20 cellular contexts compared by ENCODE assay signal in the genomic region with DNA sequence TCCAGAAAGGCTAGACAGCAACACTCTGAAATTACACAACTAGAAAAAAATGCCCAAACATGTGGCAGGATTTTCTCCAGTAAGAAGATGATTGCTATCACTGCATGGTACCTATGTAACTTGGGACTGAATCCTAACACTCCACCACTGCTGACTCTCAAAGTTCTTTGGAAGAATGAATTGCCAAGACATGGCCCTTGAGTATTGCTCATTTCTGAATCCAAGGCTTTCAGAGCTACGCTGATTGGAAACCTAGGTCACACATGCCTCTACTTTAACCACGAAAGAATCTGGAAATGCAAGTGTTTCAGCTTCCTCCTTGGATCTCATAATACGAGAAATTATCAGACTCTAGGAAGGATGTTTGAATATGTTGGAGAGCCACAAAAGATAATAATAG.
DNase-seq lines count a peak whose midpoint lies in the region; ATAC-seq and TF ChIP-seq lines count a peak whose summit lies in the region.
"Had no signal": no experiment of that assay in that cellular context is flagged by ENCODE, and none has a peak within 500 bp of the region (broad histone marks: within the 10 kb centered on the region; RNA-seq: fewer than 3 reads in every experiment).

No MANE protein-coding gene starts in this region.

- CTCF ChIA-PET in activated CD8-positive, alpha-beta T cell treated with anti-CD3 and anti-CD28 coated beads, Interleukin-2, amount 10 ng/mL, durations not matched to agents 7 days and 5 days (lab: Charles Lee) = no interaction called here

- H3K4me1 Mint-ChIP-seq in activated CD8-positive, alpha-beta T cell treated with anti-CD3 and anti-CD28 coated beads, Interleukin-2, amount 10 ng/mL, durations not matched to agents 7 days and 5 days (ENCODE audit: low read depth) = peaks cover 3% of the 10 kb centered on the region
- peaks cover 9% of the 10 kb centered on the region for H3K4me1 Mint-ChIP-seq in stimulated activated memory B cell treated with anti-CD40 and anti-IgM and Interleukin-4, amounts not matched to agents 10 μg/mL and 1 μg/mL and 100 μg/mL, for 72 hours
- H3K4me1 Mint-ChIP-seq: GM23338 had no signal

- H3K4me3 Mint-ChIP-seq in activated CD8-positive, alpha-beta T cell treated with anti-CD3 and anti-CD28 coated beads, Interleukin-2, amount 10 ng/mL, durations not matched to agents 7 days and 5 days = no peak overlapping the region
- no peak overlapping the region for H3K4me3 Mint-ChIP-seq in stimulated activated memory B cell treated with anti-CD40 and anti-IgM and Interleukin-4, amounts not matched to agents 10 μg/mL and 1 μg/mL and 100 μg/mL, for 72 hours
- H3K4me3 Mint-ChIP-seq: CD8-positive, alpha-beta memory T cell; GM23338 had no signal

- H3K9me3 ChIP-seq in left ventricle myocardium inferior (replicated peaks) = no peaks in the 10 kb centered on the region
- H3K9me3 ChIP-seq: HAP-1 had no signal

- H3K36me3 ChIP-seq in left ventricle myocardium inferior = no peaks in the 10 kb centered on the region
- H3K36me3 ChIP-seq: HAP-1 had no signal

- no peaks in the 10 kb centered on the region for H3K9me3 Mint-ChIP-seq in activated CD8-positive, alpha-beta T cell treated with anti-CD3 and anti-CD28 coated beads, Interleukin-2, amount 10 ng/mL, durations not matched to agents 7 days and 5 days (ENCODE audit: insufficient read depth)
- H3K9me3 Mint-ChIP-seq in stimulated activated memory B cell treated with anti-CD40 and anti-IgM and Interleukin-4, amounts not matched to agents 10 μg/mL and 1 μg/mL and 100 μg/mL, for 72 hours = no peaks in the 10 kb centered on the region
- H3K9me3 Mint-ChIP-seq: GM23338 had no signal

- DNase-seq in Right ventricle myocardium superior = no peak
- DNase-seq in cardiac septum (ENCODE audit: low spot score) = no peak
- DNase-seq in left ventricle myocardium inferior = no peak
- DNase-seq in sciatic nerve (ENCODE audit: low spot score) = no peak
- no peak for DNase-seq in anterior cingulate cortex (lab: John Stamatoyannopoulos, UW)
- no peak for DNase-seq in activated CD8-positive, alpha-beta T cell treated with anti-CD3 and anti-CD28 coated beads, Interleukin-2, amount 10 ng/mL, durations not matched to agents 7 days and 5 days
- DNase-seq: AML-193; Calu3; CD8-positive, alpha-beta memory T cell; DMS153; NCI-H1694 treated with DMSO at 0.1 percent for 48 hours; NCI-H2081 treated with DMSO at 0.1 percent for 48 hours; NCI-H2171 treated with DMSO at 0.1 percent for 48 hours; NCI-H524 treated with DMSO at 0.1 percent for 48 hours; OCI-M1 had no signal

- TF ChIP-seq CTCF in left ventricle myocardium inferior (IDR thresholded peaks at IDR 0.05; ENCODE audit: borderline replicate concordance) = no peak

- peaks cover 11% of the 10 kb centered on the region for H3K27me3 Mint-ChIP-seq in activated CD8-positive, alpha-beta T cell treated with anti-CD3 and anti-CD28 coated beads, Interleukin-2, amount 10 ng/mL, durations not matched to agents 7 days and 5 days (ENCODE audit: low read depth)
- H3K27me3 Mint-ChIP-seq in stimulated activated memory B cell treated with anti-CD40 and anti-IgM and Interleukin-4, amounts not matched to agents 10 μg/mL and 1 μg/mL and 100 μg/mL, for 72 hours = peaks cover 26% of the 10 kb centered on the region

- peak overlapping the region; percentile 57 for H3K27ac ChIP-seq in left ventricle myocardium inferior (replicated peaks)
- H3K27ac ChIP-seq: C4-2B, KMS-11 had no signal

- no peak overlapping the region for H3K4me3 ChIP-seq in left ventricle myocardium inferior
- H3K4me3 ChIP-seq: GM23338, HAP-1 had no signal

- intact Hi-C loops in Right ventricle myocardium superior (cut with DNase I) = no loop called here
- intact Hi-C loops in cardiac septum (cut with DNase I) = no loop called here
- intact Hi-C loops in left ventricle myocardium inferior (cut with micrococcal nuclease) = no loop called here
- intact Hi-C loops in sciatic nerve (cut with DNase I) = no loop called here

- H3K4me1 ChIP-seq in left ventricle myocardium inferior = peaks cover 20% of the 10 kb centered on the region
- H3K4me1 ChIP-seq: HAP-1 had no signal

- H3K27me3 ChIP-seq in left ventricle myocardium inferior (ENCODE audit: low read depth) = no peaks in the 10 kb centered on the region

- peak; percentile 83 for ATAC-seq in Right ventricle myocardium superior (ENCODE audit: poor library complexity)
- peak; percentile 88 for ATAC-seq in sciatic nerve
- ATAC-seq in activated CD8-positive, alpha-beta T cell treated with anti-CD3 and anti-CD28 coated beads, Interleukin-2, amount 10 ng/mL, durations not matched to agents 7 days and 5 days = no peak
- no peak for ATAC-seq in stimulated activated memory B cell treated with anti-CD40 and anti-IgM and Interleukin-4, amounts not matched to agents 10 μg/mL and 1 μg/mL and 100 μg/mL, for 72 hours
- ATAC-seq: GM23338 had no signal

- POLR2A ChIA-PET in activated CD8-positive, alpha-beta T cell treated with anti-CD3 and anti-CD28 coated beads, Interleukin-2, amount 10 ng/mL, durations not matched to agents 7 days and 5 days (lab: Charles Lee) = no interaction called here

- no peak overlapping the region for H3K27ac Mint-ChIP-seq in activated CD8-positive, alpha-beta T cell treated with anti-CD3 and anti-CD28 coated beads, Interleukin-2, amount 10 ng/mL, durations not matched to agents 7 days and 5 days
- H3K27ac Mint-ChIP-seq in stimulated activated memory B cell treated with anti-CD40 and anti-IgM and Interleukin-4, amounts not matched to agents 10 μg/mL and 1 μg/mL and 100 μg/mL, for 72 hours = no peak overlapping the region
- H3K27ac Mint-ChIP-seq: CD8-positive, alpha-beta memory T cell; GM23338 had no signal

- no peaks in the 10 kb centered on the region for H3K36me3 Mint-ChIP-seq in activated CD8-positive, alpha-beta T cell treated with anti-CD3 and anti-CD28 coated beads, Interleukin-2, amount 10 ng/mL, durations not matched to agents 7 days and 5 days (ENCODE audit: low read depth)
- H3K36me3 Mint-ChIP-seq in stimulated activated memory B cell treated with anti-CD40 and anti-IgM and Interleukin-4, amounts not matched to agents 10 μg/mL and 1 μg/mL and 100 μg/mL, for 72 hours = no peaks in the 10 kb centered on the region
- H3K36me3 Mint-ChIP-seq: CD8-positive, alpha-beta memory T cell had no signal

Comparison
In these comparisons a context has a peak if more than half of its experiments do, and no peak if none do; other contexts are left out.
1. ATAC-seq: peak in Right ventricle myocardium superior (single experiment) and sciatic nerve (single experiment); none in activated CD8-positive, alpha-beta T cell treated with anti-CD3 and anti-CD28 coated beads, Interleukin-2, amount 10 ng/mL, durations not matched to agents 7 days and 5 days (single experiment) and stimulated activated memory B cell treated with anti-CD40 and anti-IgM and Interleukin-4, amounts not matched to agents 10 μg/mL and 1 μg/mL and 100 μg/mL, for 72 hours (single experiment).